In the genomic region with DNA sequence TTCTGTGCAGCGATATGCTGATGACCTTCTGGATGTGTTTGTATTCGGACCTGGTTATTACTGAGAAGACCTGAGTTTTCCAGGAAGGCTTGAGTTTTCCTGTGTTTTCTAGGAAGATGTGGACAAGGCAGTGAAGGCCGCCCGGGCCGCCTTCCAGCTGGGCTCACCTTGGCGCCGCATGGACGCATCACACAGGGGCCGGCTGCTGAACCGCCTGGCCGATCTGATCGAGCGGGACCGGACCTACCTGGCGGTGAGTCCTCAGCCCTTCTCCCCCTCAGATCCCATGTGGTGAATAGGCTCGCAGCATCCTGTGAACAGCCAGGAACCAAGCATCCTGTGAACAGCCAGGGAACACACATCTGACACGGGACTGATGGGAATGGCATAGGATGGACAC, we compare ENCODE assay signal across 2 cellular contexts.
TF ChIP-seq lines count a peak whose summit lies in the region.

No MANE protein-coding gene starts in this region.

TF ChIP-seq in liver, 16 proteins besides CTCF, POLR2A, EP300 and RAD21:
- TF ChIP-seq EGR1 (IDR thresholded peaks at IDR 0.05; ENCODE audit: low read depth in 2 of 2) (no peak), SP1 (IDR thresholded peaks at IDR 0.05) (no peak), FOXA2 (IDR thresholded peaks at IDR 0.05) (no peak), FOXA1 (IDR thresholded peaks at IDR 0.05) (no peak), JUND (IDR thresholded peaks at IDR 0.05) (no peak), RXRA (IDR thresholded peaks at IDR 0.05) (no peak), HNF4G (IDR thresholded peaks at IDR 0.05) (no peak), HNF4A (conservative IDR thresholded peaks at IDR 0.05) (no peak), YY1 (IDR thresholded peaks at IDR 0.05) (no peak), GABPA (IDR thresholded peaks at IDR 0.05 in 1 of 2, conservative IDR thresholded peaks at IDR 0.05 in 1 of 2) (no peak), TAF1 (conservative IDR thresholded peaks at IDR 0.05) (no peak), NR2F2 (IDR thresholded peaks at IDR 0.05) (no peak)
- TF ChIP-seq, protein P1, sequence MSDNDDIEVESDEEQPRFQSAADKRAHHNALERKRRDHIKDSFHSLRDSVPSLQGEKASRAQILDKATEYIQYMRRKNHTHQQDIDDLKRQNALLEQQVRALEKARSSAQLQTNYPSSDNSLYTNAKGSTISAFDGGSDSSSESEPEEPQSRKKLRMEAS (IDR thresholded peaks at IDR 0.05), result no peak
- TF ChIP-seq, protein P2, sequence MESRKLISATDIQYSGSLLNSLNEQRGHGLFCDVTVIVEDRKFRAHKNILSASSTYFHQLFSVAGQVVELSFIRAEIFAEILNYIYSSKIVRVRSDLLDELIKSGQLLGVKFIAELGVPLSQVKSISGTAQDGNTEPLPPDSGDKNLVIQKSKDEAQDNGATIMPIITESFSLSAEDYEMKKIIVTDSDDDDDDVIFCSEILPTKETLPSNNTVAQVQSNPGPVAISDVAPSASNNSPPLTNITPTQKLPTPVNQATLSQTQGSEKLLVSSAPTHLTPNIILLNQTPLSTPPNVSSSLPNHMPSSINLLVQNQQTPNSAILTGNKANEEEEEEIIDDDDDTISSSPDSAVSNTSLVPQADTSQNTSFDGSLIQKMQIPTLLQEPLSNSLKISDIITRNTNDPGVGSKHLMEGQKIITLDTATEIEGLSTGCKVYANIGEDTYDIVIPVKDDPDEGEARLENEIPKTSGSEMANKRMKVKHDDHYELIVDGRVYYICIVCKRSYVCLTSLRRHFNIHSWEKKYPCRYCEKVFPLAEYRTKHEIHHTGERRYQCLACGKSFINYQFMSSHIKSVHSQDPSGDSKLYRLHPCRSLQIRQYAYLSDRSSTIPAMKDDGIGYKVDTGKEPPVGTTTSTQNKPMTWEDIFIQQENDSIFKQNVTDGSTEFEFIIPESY (IDR thresholded peaks at IDR 0.05), result no peak
- TF ChIP-seq, protein P3, sequence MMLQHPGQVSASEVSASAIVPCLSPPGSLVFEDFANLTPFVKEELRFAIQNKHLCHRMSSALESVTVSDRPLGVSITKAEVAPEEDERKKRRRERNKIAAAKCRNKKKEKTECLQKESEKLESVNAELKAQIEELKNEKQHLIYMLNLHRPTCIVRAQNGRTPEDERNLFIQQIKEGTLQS (IDR thresholded peaks at IDR 0.05), result no peak
- TF ChIP-seq, protein P4, sequence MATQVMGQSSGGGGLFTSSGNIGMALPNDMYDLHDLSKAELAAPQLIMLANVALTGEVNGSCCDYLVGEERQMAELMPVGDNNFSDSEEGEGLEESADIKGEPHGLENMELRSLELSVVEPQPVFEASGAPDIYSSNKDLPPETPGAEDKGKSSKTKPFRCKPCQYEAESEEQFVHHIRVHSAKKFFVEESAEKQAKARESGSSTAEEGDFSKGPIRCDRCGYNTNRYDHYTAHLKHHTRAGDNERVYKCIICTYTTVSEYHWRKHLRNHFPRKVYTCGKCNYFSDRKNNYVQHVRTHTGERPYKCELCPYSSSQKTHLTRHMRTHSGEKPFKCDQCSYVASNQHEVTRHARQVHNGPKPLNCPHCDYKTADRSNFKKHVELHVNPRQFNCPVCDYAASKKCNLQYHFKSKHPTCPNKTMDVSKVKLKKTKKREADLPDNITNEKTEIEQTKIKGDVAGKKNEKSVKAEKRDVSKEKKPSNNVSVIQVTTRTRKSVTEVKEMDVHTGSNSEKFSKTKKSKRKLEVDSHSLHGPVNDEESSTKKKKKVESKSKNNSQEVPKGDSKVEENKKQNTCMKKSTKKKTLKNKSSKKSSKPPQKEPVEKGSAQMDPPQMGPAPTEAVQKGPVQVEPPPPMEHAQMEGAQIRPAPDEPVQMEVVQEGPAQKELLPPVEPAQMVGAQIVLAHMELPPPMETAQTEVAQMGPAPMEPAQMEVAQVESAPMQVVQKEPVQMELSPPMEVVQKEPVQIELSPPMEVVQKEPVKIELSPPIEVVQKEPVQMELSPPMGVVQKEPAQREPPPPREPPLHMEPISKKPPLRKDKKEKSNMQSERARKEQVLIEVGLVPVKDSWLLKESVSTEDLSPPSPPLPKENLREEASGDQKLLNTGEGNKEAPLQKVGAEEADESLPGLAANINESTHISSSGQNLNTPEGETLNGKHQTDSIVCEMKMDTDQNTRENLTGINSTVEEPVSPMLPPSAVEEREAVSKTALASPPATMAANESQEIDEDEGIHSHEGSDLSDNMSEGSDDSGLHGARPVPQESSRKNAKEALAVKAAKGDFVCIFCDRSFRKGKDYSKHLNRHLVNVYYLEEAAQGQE (IDR thresholded peaks at IDR 0.05), result no peak

TF ChIP-seq in HepG2, 621 proteins besides CTCF, POLR2A, EP300 and RAD21:
- TF ChIP-seq, protein P5, sequence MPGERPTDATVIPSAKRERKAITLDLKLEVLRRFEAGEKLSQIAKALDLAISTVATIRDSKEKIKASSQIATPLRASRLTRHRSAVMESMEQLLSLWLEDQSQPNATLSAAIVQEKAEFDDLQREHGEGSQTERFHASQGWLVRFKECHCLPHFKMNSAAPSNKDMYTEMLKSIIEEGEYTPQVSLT (CRISPR knock-in tag; IDR thresholded peaks at IDR 0.05; ENCODE audit: borderline replicate concordance, low read depth), result no peak
- TF ChIP-seq, protein P6, sequence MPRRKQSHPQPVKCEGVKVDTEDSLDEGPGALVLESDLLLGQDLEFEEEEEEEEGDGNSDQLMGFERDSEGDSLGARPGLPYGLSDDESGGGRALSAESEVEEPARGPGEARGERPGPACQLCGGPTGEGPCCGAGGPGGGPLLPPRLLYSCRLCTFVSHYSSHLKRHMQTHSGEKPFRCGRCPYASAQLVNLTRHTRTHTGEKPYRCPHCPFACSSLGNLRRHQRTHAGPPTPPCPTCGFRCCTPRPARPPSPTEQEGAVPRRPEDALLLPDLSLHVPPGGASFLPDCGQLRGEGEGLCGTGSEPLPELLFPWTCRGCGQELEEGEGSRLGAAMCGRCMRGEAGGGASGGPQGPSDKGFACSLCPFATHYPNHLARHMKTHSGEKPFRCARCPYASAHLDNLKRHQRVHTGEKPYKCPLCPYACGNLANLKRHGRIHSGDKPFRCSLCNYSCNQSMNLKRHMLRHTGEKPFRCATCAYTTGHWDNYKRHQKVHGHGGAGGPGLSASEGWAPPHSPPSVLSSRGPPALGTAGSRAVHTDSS (CRISPR knock-in tag; conservative IDR thresholded peaks at IDR 0.05), result no peak
- TF ChIP-seq THYN1 (CRISPR knock-in tag; IDR thresholded peaks at IDR 0.05; ENCODE audit: borderline replicate concordance, low read depth) (no peak), PITX1 (CRISPR knock-in tag; IDR thresholded peaks at IDR 0.05) (no peak), GZF1 (CRISPR knock-in tag; IDR thresholded peaks at IDR 0.05) (no peak), SP2 (CRISPR knock-in tag; IDR thresholded peaks at IDR 0.05) (no peak), FOXA1 (IDR thresholded peaks at IDR 0.05) (no peak), FOXA1 (CRISPR knock-in tag; IDR thresholded peaks at IDR 0.05) (no peak)
